ENCODE assay signal across 14 cellular contexts in genomic region chr2:207113403-207113802, GRCh38.
A peak's percentile ranks its signal among the peaks of the same experiment; 100 is the strongest.
DNase-seq lines count a peak whose midpoint lies in the region; ATAC-seq lines count a peak whose summit lies in the region.
"Had no signal": no experiment of that assay in that cellular context is flagged by ENCODE, and none has a peak within 500 bp of the region (broad histone marks: within the 10 kb centered on the region; RNA-seq: fewer than 3 reads in every experiment).

No MANE protein-coding gene starts in this region.

- intact Hi-C loops in head of caudate nucleus (cut with DNase I), result loop anchor here (5.0 kb wide), 1 partner anchor 54 kb away; the partner anchor contains the start of gene KLF7

- DNase-seq in NCI-H82 (lab: John Stamatoyannopoulos, UW) (peak; percentile 47), NCI-H82 treated with DMSO at 0.1 percent for 48 hours (lab: John Stamatoyannopoulos, UW; ENCODE audit: unreplicated experiment) (no peak), NCI-H524 (lab: John Stamatoyannopoulos, UW) (peak; percentile 87 to 88), head of caudate nucleus (peak in 40 of 42 donors; percentile 13 to 81 (median 62)), superior temporal gyrus (ENCODE audit: extremely low spot score) (peak; percentile 82), 8988T (no peak)
- DNase-seq: activated CD4-positive, alpha-beta T cell treated with anti-CD3 and anti-CD28 coated beads for 4 hours; activated T-cell treated with anti-CD3 and anti-CD28 coated beads, Interleukin-2, amount 50 U/mL, for 24 hours; NCI-H510A treated with DMSO at 0.1 percent for 48 hours; nephron progenitor cell; stimulated activated naive CD8-positive, alpha-beta T cell treated with anti-CD3 and anti-CD28 coated beads, Interleukin-15, Interleukin-2, amounts not matched to agents 100 U/mL and 50 U/mL, for 24 hours had no signal

- ATAC-seq in HG02840 (IDR thresholded peaks at IDR 0.05; ENCODE audit: low FRiP score, unreplicated experiment) (no peak), GM18520 (IDR thresholded peaks at IDR 0.05; ENCODE audit: unreplicated experiment) (no peak)
- ATAC-seq: esophagus mucosa; stimulated activated naive CD8-positive, alpha-beta T cell treated with anti-CD3 and anti-CD28 coated beads, Interleukin-15, Interleukin-2, amounts not matched to agents 100 U/mL and 50 U/mL, for 24 hours had no signal

Comparison
In these comparisons a context has a peak if more than half of its experiments do, and no peak if none do; other contexts are left out.
1. DNase-seq: peak in NCI-H82 (single experiment), NCI-H524 (2 of 2), head of caudate nucleus (40 of 42) and superior temporal gyrus (single experiment); none in NCI-H82 treated with DMSO at 0.1 percent for 48 hours (single experiment) and 8988T (single experiment).